In genomic region chrX:135740683-135741149, GRCh38 we compare ENCODE assay signal across 8 cellular contexts. TPM values are rescaled to one million over a fixed set of nuclear protein-coding genes. Genes with fewer than 3 reads are reported as not detected.
A peak's percentile ranks its signal among the peaks of the same experiment; 100 is the strongest.
DNase-seq lines count a peak whose midpoint lies in the region; ATAC-seq and TF ChIP-seq lines count a peak whose summit lies in the region.

No MANE protein-coding gene starts in this region.

- no peak overlapping the region for H2AK5ac ChIP-seq in mesendoderm (ENCODE audit: low read length)

- TF ChIP-seq EP300 in stomach (IDR thresholded peaks at IDR 0.05), result no peak

- no peak overlapping the region for H3K18ac ChIP-seq in mesendoderm (ENCODE audit: low read length)

- in situ Hi-C loops in GM13976 (cut with MboI; ENCODE audit: low sequenced_read_pairs, unreplicated experiment), result no loop called here

- intact Hi-C loops in head of caudate nucleus (cut with DNase I) (no loop called here), stomach (cut with DNase I; ENCODE audit: low total_unique reads) (no loop called here)

- TF ChIP-seq POLR2A in stomach (IDR thresholded peaks at IDR 0.05), result no peak

- H2BK5ac ChIP-seq in mesendoderm (ENCODE audit: low read length), result no peak overlapping the region

- H3K9me3 ChIP-seq in stomach, result no peaks in the 10 kb centered on the region

- peak overlapping the region; percentile 19 for H3K4me3 Mint-ChIP-seq in activated CD4-positive, alpha-beta T cell treated with anti-CD3 and anti-CD28 coated beads, Interleukin-2, amount 10 ng/mL, durations not matched to agents 7 days and 5 days

- H3K9me3 Mint-ChIP-seq in activated CD4-positive, alpha-beta T cell treated with anti-CD3 and anti-CD28 coated beads, Interleukin-2, amount 10 ng/mL, durations not matched to agents 7 days and 5 days, result no peaks in the 10 kb centered on the region

- H4K5ac ChIP-seq in mesendoderm (ENCODE audit: low read length), result no peak overlapping the region

- no peak overlapping the region for H3K9ac ChIP-seq in mesendoderm (ENCODE audit: low read length)

- no peaks in the 10 kb centered on the region for H3K79me1 ChIP-seq in mesendoderm (ENCODE audit: low read length)

- H3K36me3 Mint-ChIP-seq in activated CD4-positive, alpha-beta T cell treated with anti-CD3 and anti-CD28 coated beads, Interleukin-2, amount 10 ng/mL, durations not matched to agents 7 days and 5 days (ENCODE audit: low read depth), result no peaks in the 10 kb centered on the region

- peak; percentile 49 for TF ChIP-seq CTCF in GM13976 (IDR thresholded peaks at IDR 0.05; ENCODE audit: borderline replicate concordance, control extremely low read depth, extremely low read depth, insufficient read depth, missing control alignments)
- peak in 1 of 7 experiments; percentile 18 for TF ChIP-seq CTCF in stomach (IDR thresholded peaks at IDR 0.05)

- POLR2A ChIA-PET in activated CD4-positive, alpha-beta T cell treated with anti-CD3 and anti-CD28 coated beads, Interleukin-2, amount 10 ng/mL, durations not matched to agents 7 days and 5 days (lab: Charles Lee), result no interaction called here

- DNase-seq in GM13976 (ENCODE audit: low spot score) (peak; percentile 61), head of caudate nucleus (peak in 32 of 42 donors; percentile 4 to 71 (median 42)), stomach (peak; percentile 35), mesendoderm (no peak), NCI-H1417 treated with DMSO at 0.1 percent for 48 hours (lab: John Stamatoyannopoulos, UW) (no peak)
- peak; percentile 58 for DNase-seq in activated CD4-positive, alpha-beta T cell treated with anti-CD3 and anti-CD28 coated beads, Interleukin-2, amount 10 ng/mL, durations not matched to agents 7 days and 5 days

- H3K4me2 ChIP-seq in mesendoderm (ENCODE audit: low read length), result no peak overlapping the region

- H3K27me3 ChIP-seq in stomach (no peaks in the 10 kb centered on the region), mesendoderm (ENCODE audit: insufficient read depth, low read length, poor library complexity) (no peaks in the 10 kb centered on the region)

- no peaks in the 10 kb centered on the region for H3K4me1 ChIP-seq in stomach
- no peaks in the 10 kb centered on the region for H3K4me1 ChIP-seq in mesendoderm (ENCODE audit: control insufficient read depth, low read depth, low read length)

- H3K36me3 ChIP-seq in stomach (no peaks in the 10 kb centered on the region), mesendoderm (ENCODE audit: control insufficient read depth, insufficient read depth, low read length) (no peaks in the 10 kb centered on the region)

- 54 to 66% (median 63%) methylated on average over 16 to 18 of the region's 18 CpGs for WGBS in stomach, 5 donors
- no CpG with 5 or more reads among the region's 18 CpGs for WGBS in mesendoderm (ENCODE audit: extremely low coverage, insufficient coverage, low lambda C conversion rate)

- H4K8ac ChIP-seq in mesendoderm (ENCODE audit: low read depth, low read length), result no peak overlapping the region

- peak; percentile 62 for ATAC-seq in HG03095 (IDR thresholded peaks at IDR 0.05; ENCODE audit: unreplicated experiment)
- ATAC-seq in HG03135 (IDR thresholded peaks at IDR 0.05; ENCODE audit: unreplicated experiment), result no peak

- H3K79me2 ChIP-seq in mesendoderm (ENCODE audit: control insufficient read depth, insufficient read depth, low read length), result no peaks in the 10 kb centered on the region

- CTCF ChIA-PET in activated CD4-positive, alpha-beta T cell treated with anti-CD3 and anti-CD28 coated beads, Interleukin-2, amount 10 ng/mL, durations not matched to agents 7 days and 5 days (lab: Charles Lee), result no interaction called here

- no peak overlapping the region for H2BK120ac ChIP-seq in mesendoderm (ENCODE audit: low read depth, low read length)

- no peak overlapping the region for H2BK15ac ChIP-seq in mesendoderm (replicated peaks; ENCODE audit: low read depth)

- no peak overlapping the region for H3K23ac ChIP-seq in mesendoderm (ENCODE audit: low read length)

- no peak overlapping the region for H3K27ac Mint-ChIP-seq in activated CD4-positive, alpha-beta T cell treated with anti-CD3 and anti-CD28 coated beads, Interleukin-2, amount 10 ng/mL, durations not matched to agents 7 days and 5 days

- H3K4me3 ChIP-seq in stomach (no peak overlapping the region), mesendoderm (ENCODE audit: low read length) (no peak overlapping the region)

- H3K4ac ChIP-seq in mesendoderm (ENCODE audit: low read depth, low read length), result no peak overlapping the region

- H3K56ac ChIP-seq in mesendoderm (ENCODE audit: low read length), result no peak overlapping the region

- no peaks in the 10 kb centered on the region for H3K27me3 Mint-ChIP-seq in activated CD4-positive, alpha-beta T cell treated with anti-CD3 and anti-CD28 coated beads, Interleukin-2, amount 10 ng/mL, durations not matched to agents 7 days and 5 days

- H3K4me1 Mint-ChIP-seq in activated CD4-positive, alpha-beta T cell treated with anti-CD3 and anti-CD28 coated beads, Interleukin-2, amount 10 ng/mL, durations not matched to agents 7 days and 5 days, result no peaks in the 10 kb centered on the region

- H3K27ac ChIP-seq in stomach, result no peak overlapping the region
- no peak overlapping the region for H3K27ac ChIP-seq in mesendoderm (ENCODE audit: low read depth, low read length)

RNA-seq across cellular contexts. Expression of gene CT45A3, which starts 27.3 kb away (rescaled TPM):
- not detected for total RNA-seq in activated CD4-positive, alpha-beta T cell treated with anti-CD3 and anti-CD28 coated beads, Interleukin-2, amount 10 ng/mL, durations not matched to agents 7 days and 5 days
- total RNA-seq in stomach, result not detected
- polyA plus RNA-seq in stomach, result not detected
- polyA plus RNA-seq in mesendoderm (2013, experiment 1 of 2), result not detected
- polyA plus RNA-seq in mesendoderm (2013, experiment 2 of 2), result not detected

RNA-seq across cellular contexts. Expression of gene CT45A1, which starts 27.3 kb away (rescaled TPM):
- total RNA-seq in activated CD4-positive, alpha-beta T cell treated with anti-CD3 and anti-CD28 coated beads, Interleukin-2, amount 10 ng/mL, durations not matched to agents 7 days and 5 days, result not detected
- total RNA-seq in stomach, result not detected
- polyA plus RNA-seq in stomach, result not detected
- polyA plus RNA-seq in mesendoderm (2013, experiment 1 of 2), result not detected
- not detected for polyA plus RNA-seq in mesendoderm (2013, experiment 2 of 2)

RNA-seq across cellular contexts. Expression of gene CT45A5, which starts 44.6 kb away (rescaled TPM):
- total RNA-seq in activated CD4-positive, alpha-beta T cell treated with anti-CD3 and anti-CD28 coated beads, Interleukin-2, amount 10 ng/mL, durations not matched to agents 7 days and 5 days, result not detected
- total RNA-seq in stomach, result not detected
- not detected for polyA plus RNA-seq in stomach
- not detected for polyA plus RNA-seq in mesendoderm (2013, experiment 1 of 2)
- polyA plus RNA-seq in mesendoderm (2013, experiment 2 of 2), result not detected

Comparison
In these comparisons a context has a peak if more than half of its experiments do, and no peak if none do; other contexts are left out.
1. DNase-seq: peak in GM13976 (single experiment), activated CD4-positive, alpha-beta T cell treated with anti-CD3 and anti-CD28 coated beads, Interleukin-2, amount 10 ng/mL, durations not matched to agents 7 days and 5 days (single experiment), head of caudate nucleus (32 of 42) and stomach (single experiment); none in mesendoderm (single experiment) and NCI-H1417 treated with DMSO at 0.1 percent for 48 hours (single experiment).